In the genomic region with DNA sequence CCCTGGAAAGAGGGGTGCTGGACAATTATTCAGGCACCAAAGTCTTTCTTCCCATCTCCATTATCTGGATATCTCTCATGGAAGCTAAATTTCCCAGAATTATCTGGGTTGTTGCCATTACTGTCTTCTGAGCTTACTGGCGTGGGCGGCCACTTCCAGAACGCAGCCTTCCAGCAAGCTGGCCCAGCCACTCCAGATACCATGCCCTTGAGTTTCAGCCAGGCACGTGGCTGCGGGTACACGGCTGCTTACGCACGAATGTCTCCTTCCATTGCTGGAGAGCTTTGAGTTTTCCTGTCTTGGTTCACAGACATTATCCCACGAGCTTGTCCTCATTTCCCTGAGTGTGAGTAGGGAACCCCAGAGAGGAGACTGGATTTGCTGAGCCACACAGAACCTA, we compare ENCODE assay signal across 15 cellular contexts. TPM values are rescaled to one million over a fixed set of nuclear protein-coding genes. Genes with fewer than 3 reads are reported as not detected.
A peak's percentile ranks its signal among the peaks of the same experiment; 100 is the strongest.
DNase-seq lines count a peak whose midpoint lies in the region; ATAC-seq and TF ChIP-seq lines count a peak whose summit lies in the region.
"Had no signal": no experiment of that assay in that cellular context is flagged by ENCODE, and none has a peak within 500 bp of the region (broad histone marks: within the 10 kb centered on the region; RNA-seq: fewer than 3 reads in every experiment).

No MANE protein-coding gene starts in this region.

- peaks cover 0 to 4% (median 0%) of the 10 kb centered on the region in 45 donors for H3K27me3 ChIP-seq in dorsolateral prefrontal cortex

- DNase-seq in Right ventricle myocardium superior, result peak; percentile 30
- DNase-seq in left cardiac atrium, result no peak
- DNase-seq in dorsolateral prefrontal cortex, result peak; percentile 43 to 83 (median 68)
- DNase-seq in superior temporal gyrus (ENCODE audit: extremely low spot score), result peak; percentile 53
- no peak for DNase-seq in HK-2 (ENCODE audit: unreplicated experiment)
- DNase-seq: CD4-positive, alpha-beta T cell; DND-41; GF-D8; Karpas-422 had no signal

- no peak for TF ChIP-seq CTCF in dorsolateral prefrontal cortex (IDR thresholded peaks at IDR 0.05 in 54 of 56, conservative IDR thresholded peaks at IDR 0.05 in 2 of 56; ENCODE audit: low read depth in 1 of 56, partially characterized antibody in 56 of 56)

- intact Hi-C loops in Right ventricle myocardium superior (cut with DNase I), result loop anchor here (10.0 kb wide), 1 partner anchor 188 kb away; no protein-coding TSS in a partner anchor
- intact Hi-C loops in left cardiac atrium (cut with DNase I), result loop anchor here in 1 of 2 donors (10.0 kb wide), 1 partner anchor 88 kb away; no protein-coding TSS in a partner anchor
- intact Hi-C loops in dorsolateral prefrontal cortex (cut with DNase I), result loop anchor here in 1 of 2 donors (10.0 kb wide), 1 partner anchor 188 kb away; no protein-coding TSS in a partner anchor

- ATAC-seq in Right ventricle myocardium superior (ENCODE audit: poor library complexity) (no peak), left cardiac atrium (no peak), HG02759 (IDR thresholded peaks at IDR 0.05; ENCODE audit: unreplicated experiment) (no peak), HG03159 (IDR thresholded peaks at IDR 0.05; ENCODE audit: unreplicated experiment) (no peak)
- ATAC-seq: K562 had no signal

- no peak overlapping the region for H3K4me3 ChIP-seq in dorsolateral prefrontal cortex
- H3K4me3 ChIP-seq: K562 had no signal

- peak overlapping the region in 19 of 59 donors; percentile 6 to 65 (median 38) for H3K27ac ChIP-seq in dorsolateral prefrontal cortex
- H3K27ac ChIP-seq: HL-60 had no signal

RNA-seq across cellular contexts. Expression of a gene that starts 32.7 kb away (rescaled TPM):
- total RNA-seq in Right ventricle myocardium superior (0.19 TPM), left cardiac atrium (under 1 TPM; 0.32 to 0.79 TPM), dorsolateral prefrontal cortex (100 to 1,000 TPM in 119 of 120 experiments, 10 to 100 TPM in 1; 83.2 to 343 (median 230) TPM)
- total RNA-seq: A172; B cell; CD4-positive, alpha-beta T cell had no signal

Comparison
In these comparisons a context has a peak if more than half of its experiments do, and no peak if none do; other contexts are left out.
1. DNase-seq: peak in Right ventricle myocardium superior (single experiment), dorsolateral prefrontal cortex (10 of 10) and superior temporal gyrus (single experiment); none in left cardiac atrium (single experiment) and HK-2 (single experiment).
2. RNA of a gene that starts 32.7 kb away (total RNA-seq): 83.2 to 343 TPM in dorsolateral prefrontal cortex; 0.32 to 0.79 TPM in left cardiac atrium and 0.19 TPM in Right ventricle myocardium superior (single experiment); every median in the first group is over 10 times any median in the second.